In genomic region chr1:145997156-145998023, GRCh38 we compare ENCODE assay signal across 1 cellular context.
TF ChIP-seq lines count a peak whose summit lies in the region.

No MANE protein-coding gene starts in this region.

TF ChIP-seq in endothelial cell of umbilical vein, 7 proteins besides CTCF, POLR2A, EP300 and RAD21:
- TF ChIP-seq JUN (IDR thresholded peaks at IDR 0.05; ENCODE audit: borderline replicate concordance, insufficient read depth, insufficient read length, low read depth): no peak
- peak; percentile 37 for TF ChIP-seq GATA2 (IDR thresholded peaks at IDR 0.05; ENCODE audit: insufficient read depth, insufficient read length, low read depth, low read length)
- TF ChIP-seq FOS (IDR thresholded peaks at IDR 0.05; ENCODE audit: borderline replicate concordance, insufficient read depth, low read length): no peak
- TF ChIP-seq MYC (IDR thresholded peaks at IDR 0.05; ENCODE audit: low read depth, low read length): no peak
- no peak for TF ChIP-seq EZH2 (IDR thresholded peaks at IDR 0.05; ENCODE audit: borderline replicate concordance, low read depth, low read length, severe bottlenecking)
- TF ChIP-seq POLR2AphosphoS5 (IDR thresholded peaks at IDR 0.05; ENCODE audit: insufficient read depth, low read depth, low read length): no peak
- no peak for TF ChIP-seq MAX (IDR thresholded peaks at IDR 0.05; ENCODE audit: insufficient read depth, insufficient read length)
TF ChIP-seq in endothelial cell of umbilical vein: peak in this region for 1.
